In genomic region chr7:40200791-40201190, GRCh38 we compare ENCODE assay signal across 16 cellular contexts.
DNase-seq lines count a peak whose midpoint lies in the region; ATAC-seq and TF ChIP-seq lines count a peak whose summit lies in the region.
"Had no signal": no experiment of that assay in that cellular context is flagged by ENCODE, and none has a peak within 500 bp of the region (broad histone marks: within the 10 kb centered on the region; RNA-seq: fewer than 3 reads in every experiment).

No MANE protein-coding gene starts in this region.

- H3K4me3 ChIP-seq in heart right ventricle, result no peak overlapping the region
- no peak overlapping the region for H3K4me3 ChIP-seq in mammary epithelial cell (replicated peaks in 1 of 3; ENCODE audit: insufficient read depth in 1 of 3, low read depth in 2 of 3, low read length in 3 of 3)
- no peak overlapping the region for H3K4me3 ChIP-seq in left lung
- H3K4me3 ChIP-seq in ovary, result no peak overlapping the region
- H3K4me3 ChIP-seq: prostate gland, upper lobe of left lung had no signal

- H3K4me1 ChIP-seq in heart right ventricle (peaks cover 0 to 14% (median 0%) of the 10 kb centered on the region in 9 donors), mammary epithelial cell (ENCODE audit: insufficient read depth, low read length) (peaks cover 14% of the 10 kb centered on the region), left lung (no peaks in the 10 kb centered on the region), ovary (ENCODE audit: insufficient read depth) (peaks cover 3% of the 10 kb centered on the region)
- H3K4me1 ChIP-seq: prostate gland, upper lobe of left lung had no signal

- BruUV-seq in mammary epithelial cell (replicated peaks; lab: Mats Ljungman, UMichigan), result no TSS peak

- H3K9me3 ChIP-seq in heart right ventricle (no peaks in the 10 kb centered on the region), mammary epithelial cell (replicated peaks; ENCODE audit: insufficient read depth, low read length) (no peaks in the 10 kb centered on the region), left lung (no peaks in the 10 kb centered on the region), ovary (no peaks in the 10 kb centered on the region)
- H3K9me3 ChIP-seq: prostate gland, upper lobe of left lung had no signal

- H3K27me3 ChIP-seq in heart right ventricle (no peaks in the 10 kb centered on the region), mammary epithelial cell (ENCODE audit: insufficient read depth, low read length) (no peaks in the 10 kb centered on the region), left lung (no peaks in the 10 kb centered on the region), ovary (no peaks in the 10 kb centered on the region)
- H3K27me3 ChIP-seq: upper lobe of left lung had no signal

- H4K20me1 ChIP-seq in mammary epithelial cell (ENCODE audit: insufficient read depth, low read length), result no peaks in the 10 kb centered on the region

- in situ Hi-C loops in mammary epithelial cell (cut with MboI; ENCODE audit: low sequenced_read_pairs in 2 of 2), result no loop called here

- H3K27ac ChIP-seq in heart right ventricle (peak overlapping the region in 2 of 10 donors; percentile 1 to 19), mammary epithelial cell (ENCODE audit: insufficient read depth, low read depth, low read length) (peak overlapping the region; percentile 58), left lung (no peak overlapping the region), ovary (no peak overlapping the region)
- H3K27ac ChIP-seq: prostate gland, upper lobe of left lung had no signal

- peak overlapping the region; percentile 36 for H2AFZ ChIP-seq in mammary epithelial cell (ENCODE audit: low read depth, low read length)

- peak overlapping the region; percentile 35 for H3K4me2 ChIP-seq in mammary epithelial cell (ENCODE audit: insufficient read depth, low read depth, low read length)

- CTCF ChIA-PET in mammary epithelial cell (lab: Charles Lee; ENCODE audit: low non-redundant PET), result no interaction called here

- ATAC-seq in heart right ventricle (peak in 6 of 8 donors; percentile 51 to 72 (median 68)), Right ventricle myocardium inferior (no peak), left lung (peak; percentile 57), GM19467 (IDR thresholded peaks at IDR 0.05; ENCODE audit: unreplicated experiment) (no peak)
- ATAC-seq: effector memory CD8-positive, alpha-beta T cell had no signal

- TF ChIP-seq EP300 in ovary (IDR thresholded peaks at IDR 0.05), result no peak

- H3K36me3 ChIP-seq in heart right ventricle, result no peaks in the 10 kb centered on the region
- H3K36me3 ChIP-seq in mammary epithelial cell (ENCODE audit: insufficient read depth, low read length), result no peaks in the 10 kb centered on the region
- no peaks in the 10 kb centered on the region for H3K36me3 ChIP-seq in left lung
- H3K36me3 ChIP-seq in ovary, result no peaks in the 10 kb centered on the region
- H3K36me3 ChIP-seq: prostate gland, upper lobe of left lung had no signal

- TF ChIP-seq CTCF in heart right ventricle (IDR thresholded peaks at IDR 0.05) (no peak), mammary epithelial cell (conservative IDR thresholded peaks at IDR 0.05 in 1 of 2, IDR thresholded peaks at IDR 0.05 in 1 of 2; ENCODE audit: extremely low read depth in 1 of 2, insufficient read depth in 1 of 2, low read depth in 1 of 2, low read length in 2 of 2) (no peak), left lung (IDR thresholded peaks at IDR 0.05) (no peak), ovary (IDR thresholded peaks at IDR 0.05) (no peak)

- dilution Hi-C loops in mammary epithelial cell (cut with HindIII; ENCODE audit: low sequenced_read_pairs), result no loop called here

- H3K9ac ChIP-seq in mammary epithelial cell (ENCODE audit: insufficient read depth, low read length), result no peak overlapping the region

- intact Hi-C loops in heart right ventricle (cut with DNase I) (no loop called here), Right ventricle myocardium inferior (cut with DNase I) (no loop called here), mammary epithelial cell (cut with micrococcal nuclease) (no loop called here), left lung (cut with DNase I) (no loop called here), ovary (cut with DNase I) (no loop called here)

- TF ChIP-seq POLR2A in ovary (IDR thresholded peaks at IDR 0.05), result no peak

- DNase-seq in heart right ventricle (no peak), Right ventricle myocardium inferior (ENCODE audit: missing footprints) (no peak), mammary epithelial cell (peak; percentile 54), left lung (no peak), cortex of kidney (lab: John Stamatoyannopoulos, UW) (no peak), ovary (no peak), HUDEP-2 (lab: John Stamatoyannopoulos, UW; ENCODE audit: unreplicated experiment in 76 of 76) (no peak)
- DNase-seq: anterior cingulate cortex; effector memory CD8-positive, alpha-beta T cell; head of caudate nucleus; kidney glomerular epithelial cell; NCI-H1105 treated with DMSO at 0.1 percent for 48 hours; stimulated activated CD8-positive, alpha-beta memory T cell treated with anti-CD3 and anti-CD28 coated beads, Interleukin-4, amount 100 ng/mL, for 48 hours; upper lobe of left lung had no signal

- no peaks in the 10 kb centered on the region for H3K79me2 ChIP-seq in mammary epithelial cell (ENCODE audit: insufficient read depth, low read length)

- 49 to 54% methylated on average over 3 of the region's 3 CpGs for WGBS in heart right ventricle, 2 donors
- WGBS in mammary epithelial cell (ENCODE audit: low coverage, missing lambda C conversion rate), result 13% methylated on average over 3 of the region's 3 CpGs
- WGBS in ovary, 3 donors, result 9 to 17% (median 11%) methylated on average over 3 of the region's 3 CpGs

Comparison
In these comparisons a context has a peak if more than half of its experiments do, and no peak if none do; other contexts are left out.
1. ATAC-seq: peak in heart right ventricle (6 of 8) and left lung (single experiment); none in Right ventricle myocardium inferior (single experiment) and GM19467 (single experiment).